In the genomic region with DNA sequence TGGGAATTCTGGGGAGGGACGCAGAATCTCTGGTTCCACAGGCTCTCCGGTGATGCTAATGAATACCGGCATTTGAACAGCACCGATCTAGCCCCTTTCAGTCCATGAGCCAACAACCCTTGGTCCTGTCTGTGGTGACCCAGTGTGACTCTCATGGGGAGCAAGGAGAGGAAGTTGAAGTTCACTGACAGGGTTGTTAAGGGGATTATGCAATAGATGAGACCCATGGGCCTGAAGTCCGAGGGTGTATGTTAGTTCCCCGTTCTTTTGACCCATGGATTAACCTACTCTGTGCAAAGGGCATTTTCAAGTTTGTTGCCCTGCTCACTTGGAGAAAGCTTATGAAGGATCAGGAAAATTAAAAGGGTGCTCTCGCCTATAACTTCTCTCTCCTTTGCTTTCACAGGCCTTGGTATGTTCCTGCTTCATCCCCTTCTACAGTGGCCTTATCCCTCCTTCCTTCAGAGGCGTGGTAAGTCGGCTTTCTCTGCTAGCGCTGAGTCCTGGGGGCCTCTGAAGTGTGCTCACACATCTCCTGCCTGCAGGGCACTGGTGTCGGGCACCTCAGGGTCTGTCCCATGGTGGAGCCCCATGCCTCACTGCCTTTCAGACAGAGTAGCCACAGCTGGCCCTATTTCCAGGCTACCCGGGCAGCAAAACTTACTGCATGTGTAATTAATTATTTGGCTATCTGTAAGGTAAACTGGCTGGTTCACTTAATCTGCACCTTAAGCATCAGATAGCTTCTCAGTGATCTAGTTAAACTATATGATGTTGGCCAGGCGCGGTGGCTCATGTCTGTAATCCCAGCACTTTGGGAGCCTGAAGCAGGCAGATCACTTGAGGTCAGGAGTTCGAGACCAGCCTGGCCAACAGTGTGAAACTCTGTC, we compare ENCODE assay signal across 27 cellular contexts. TPM values are rescaled to one million over a fixed set of nuclear protein-coding genes. Genes with fewer than 3 reads are reported as not detected.
DNase-seq lines count a peak whose midpoint lies in the region; ATAC-seq and TF ChIP-seq lines count a peak whose summit lies in the region.
"Had no signal": no experiment of that assay in that cellular context is flagged by ENCODE, and none has a peak within 500 bp of the region (broad histone marks: within the 10 kb centered on the region; RNA-seq: fewer than 3 reads in every experiment).

No MANE protein-coding gene starts in this region.

- H3K36me3 ChIP-seq in adipocyte (ENCODE audit: control insufficient read depth, insufficient read depth, low read length, severe bottlenecking) (peaks cover 60% of the 10 kb centered on the region), osteoblast (ENCODE audit: insufficient read depth, low read length) (peaks cover 28% of the 10 kb centered on the region)
- H3K36me3 ChIP-seq: left ventricle myocardium inferior, ovary had no signal

- H3K4me1 ChIP-seq in adipocyte (ENCODE audit: control insufficient read depth, insufficient read depth, low read length) (peaks cover 24% of the 10 kb centered on the region), osteoblast (ENCODE audit: insufficient read depth, low read length) (no peaks in the 10 kb centered on the region)

- H3K27me3 ChIP-seq in adipocyte (replicated peaks; ENCODE audit: control insufficient read depth, insufficient read depth, low read length) = no peaks in the 10 kb centered on the region
- no peaks in the 10 kb centered on the region for H3K27me3 ChIP-seq in osteoblast (ENCODE audit: insufficient read depth, low read length)
- no peaks in the 10 kb centered on the region for H3K27me3 ChIP-seq in dorsolateral prefrontal cortex
- H3K27me3 ChIP-seq: ovary had no signal

- intact Hi-C loops in dorsolateral prefrontal cortex (cut with DNase I) = no loop called here

- no peak overlapping the region for H3K4me2 ChIP-seq in osteoblast (ENCODE audit: insufficient read depth, low read length)
- H3K4me2 ChIP-seq: smooth muscle cell had no signal

- H3K27ac ChIP-seq in osteoblast (ENCODE audit: low read depth, low read length) = no peak overlapping the region
- no peak overlapping the region for H3K27ac ChIP-seq in dorsolateral prefrontal cortex
- H3K27ac ChIP-seq: left ventricle myocardium inferior, ovary had no signal

- peak overlapping the region; percentile 5 for H3K9ac ChIP-seq in adipocyte (ENCODE audit: low read length)

- no peak for ATAC-seq in HG03565 (IDR thresholded peaks at IDR 0.05; ENCODE audit: unreplicated experiment)
- ATAC-seq: activated T-helper 17 cell treated with anti-CD3 and anti-CD28 coated beads, Interleukin-2, amount 50 U/mL, for 72 hours; natural killer cell treated with Interleukin-12 subunit alpha and Interleukin-12 subunit beta and Interleukin-15 and Interleukin-18, amount 100 ng/mL, for 72 hours; Right ventricle myocardium inferior had no signal

- no peak overlapping the region for H2AFZ ChIP-seq in osteoblast (ENCODE audit: low read length)

- DNase-seq in GF-D8 (lab: John Stamatoyannopoulos, UW) (peak; percentile 13), NOMO-1 (lab: John Stamatoyannopoulos, UW; ENCODE audit: unreplicated experiment in 2 of 2) (peak; percentile 64 to 83), adipocyte (ENCODE audit: low read depth) (no peak), osteoblast (ENCODE audit: insufficient read length, low spot score, missing footprints) (peak; percentile 34), NCI-H1436 (lab: John Stamatoyannopoulos, UW) (no peak), dorsolateral prefrontal cortex (no peak)
- DNase-seq in activated T-cell treated with anti-CD3 and anti-CD28 coated beads, Interleukin-2, amount 50 U/mL, for 48 hours = no peak
- DNase-seq: activated CD4-positive, alpha-beta T cell treated with anti-CD3 and anti-CD28 coated beads, Interleukin-2, amount 50 U/mL, for 48 hours; activated CD4-positive, CD25-positive, alpha-beta regulatory T cell; activated CD8-positive, alpha-beta memory T cell treated with anti-CD3 and anti-CD28 coated beads, Interleukin-2, amount 50 U/mL, for 4 hours; activated naive CD4-positive, alpha-beta T cell treated with anti-CD3 and anti-CD28 coated beads, Interleukin-2, amount 50 U/mL, for 16 hours; amygdala; CD4-positive, CD25-positive, alpha-beta regulatory T cell; left ventricle myocardium inferior; NCI-H1417; NCI-H345; ovary; retina; stimulated activated CD4-positive, alpha-beta T cell treated with anti-CD3 and anti-CD28 coated beads, Interleukin-1b, Interleukin-23, amount 100 ng/mL, for 48 hours; T-helper 1 cell had no signal

- peaks cover 15% of the 10 kb centered on the region for H3K79me2 ChIP-seq in osteoblast (ENCODE audit: insufficient read depth, low read length)

- H3K9me3 ChIP-seq in adipocyte (ENCODE audit: control insufficient read depth, low read length) (no peaks in the 10 kb centered on the region), osteoblast (ENCODE audit: low read depth, low read length) (no peaks in the 10 kb centered on the region)
- H3K9me3 ChIP-seq: left ventricle myocardium inferior, ovary had no signal

- TF ChIP-seq CTCF in osteoblast (IDR thresholded peaks at IDR 0.05; ENCODE audit: extremely low read depth, low read depth, low read length) (no peak), dorsolateral prefrontal cortex (IDR thresholded peaks at IDR 0.05 in 54 of 56, conservative IDR thresholded peaks at IDR 0.05 in 2 of 56; ENCODE audit: low read depth in 1 of 56, partially characterized antibody in 56 of 56) (no peak)

- no peak overlapping the region for H3K4me3 ChIP-seq in adipocyte (ENCODE audit: low read length)
- H3K4me3 ChIP-seq in osteoblast (ENCODE audit: insufficient read depth, low read length) = no peak overlapping the region
- H3K4me3 ChIP-seq in dorsolateral prefrontal cortex = no peak overlapping the region
- H3K4me3 ChIP-seq: left ventricle myocardium inferior, ovary, smooth muscle cell had no signal

- H4K20me1 ChIP-seq in osteoblast (ENCODE audit: insufficient read depth, low read length) = peaks cover 20% of the 10 kb centered on the region

RNA-seq across cellular contexts. Expression of a gene that starts 5.1 kb away (rescaled TPM):
- total RNA-seq in osteoblast = 8.3 and 14.1 TPM in 2 replicates
- total RNA-seq in dorsolateral prefrontal cortex = 1 to 10 TPM in 119 of 120 experiments, under 1 TPM in 1; 0.88 to 7.9 (median 3.0) TPM
- total RNA-seq: CD4-positive, CD25-positive, alpha-beta regulatory T cell; left ventricle myocardium inferior; mononuclear cell had no signal

RNA-seq across cellular contexts. Expression of a gene that starts 26.6 kb away (rescaled TPM):
- total RNA-seq in osteoblast (36.6 and 41.5 TPM in 2 replicates), dorsolateral prefrontal cortex (10 to 100 TPM; 26.9 to 53.0 (median 37.4) TPM)

RNA-seq across cellular contexts. Expression of a gene that starts 36.9 kb away (rescaled TPM):
- total RNA-seq in osteoblast (not detected in 2 replicates), dorsolateral prefrontal cortex (1 to 10 TPM in 118 of 120 experiments, under 1 TPM in 2; 0.49 to 7.8 (median 3.0) TPM)
- total RNA-seq: activated T-helper 17 cell treated with anti-CD3 and anti-CD28 coated beads, Interleukin-2, amount 50 U/mL, for 72 hours; CD4-positive, CD25-positive, alpha-beta regulatory T cell; Daoy; left ventricle myocardium inferior; mononuclear cell; natural killer cell treated with Interleukin-12 subunit alpha and Interleukin-12 subunit beta and Interleukin-15 and Interleukin-18, amount 100 ng/mL, for 72 hours; Right ventricle myocardium inferior; smooth muscle cell had no signal

Comparison
In these comparisons a context has a peak if more than half of its experiments do, and no peak if none do; other contexts are left out.
1. DNase-seq: peak in GF-D8 (single experiment), NOMO-1 (2 of 2) and osteoblast (single experiment); none in adipocyte (single experiment), NCI-H1436 (single experiment), dorsolateral prefrontal cortex (0 of 10) and activated T-cell treated with anti-CD3 and anti-CD28 coated beads, Interleukin-2, amount 50 U/mL, for 48 hours (0 of 2).